ENCODE assay signal across 8 cellular contexts in genomic region chr3:146468932-146469205, GRCh38. TPM values are rescaled to one million over a fixed set of nuclear protein-coding genes. Genes with fewer than 3 reads are reported as not detected.
DNase-seq lines count a peak whose midpoint lies in the region; ATAC-seq, FAIRE-seq and TF ChIP-seq lines count a peak whose summit lies in the region.
"Not testable (repeated sequence)": the region's sequence is repeated elsewhere in the genome, so short reads cannot be mapped to it uniquely, and the experiment has no call there.
"Had no signal": no experiment of that assay in that cellular context is flagged by ENCODE, and none has a peak within 500 bp of the region (broad histone marks: within the 10 kb centered on the region; RNA-seq: fewer than 3 reads in every experiment).

No MANE protein-coding gene starts in this region.

- H3K9me3 ChIP-seq in OCI-LY7 (ENCODE audit: low read length); muscle layer of duodenum (ENCODE audit: control insufficient read depth in 1 of 2, low read length in 2 of 2); skeletal muscle tissue (ENCODE audit: control insufficient read depth in 3 of 3, low read length in 3 of 3): not testable (repeated sequence)

- DNase-seq in GM19239 (ENCODE audit: insufficient read length, low spot score); OCI-LY7 (ENCODE audit: low spot score); activated T-cell treated with anti-CD3 and anti-CD28 coated beads, Interleukin-2, amount 50 U/mL, for 4 hours; choroid plexus epithelial cell (ENCODE audit: low read depth); Right ventricle myocardium inferior (ENCODE audit: missing footprints): not testable (repeated sequence)

- not testable (repeated sequence) for H3K4me1 Mint-ChIP-seq in activated T-cell treated with anti-CD3 and anti-CD28 coated beads, Interleukin-2, amount 50 U/mL, for 4 hours (ENCODE audit: low read depth)

- peak overlapping the region; percentile 73 for H3K27ac ChIP-seq in OCI-LY7 (ENCODE audit: low read depth, low read length, poor library complexity, severe bottlenecking)
- H3K27ac ChIP-seq in muscle layer of duodenum (ENCODE audit: low read length), result peak overlapping the region; percentile 39
- not testable (repeated sequence) for H3K27ac ChIP-seq in skeletal muscle tissue (ENCODE audit: low read depth, low read length)

- CTCF ChIA-PET in OCI-LY7 (lab: Charles Lee; ENCODE audit: unreplicated experiment), result not testable (repeated sequence)

- FAIRE-seq in GM19239 (lab: Jason Lieb, UNC), result peak; percentile 83

- peak overlapping the region; percentile 99; the same call in 1 of the 2 replicates for H2AFZ ChIP-seq in OCI-LY7 (ENCODE audit: low read length)

- not testable (repeated sequence) for BruUV-seq in OCI-LY7 (replicated peaks; lab: Mats Ljungman, UMichigan)

- not testable (repeated sequence) for H3K79me2 ChIP-seq in OCI-LY7 (ENCODE audit: insufficient read depth, low read depth, low read length)

- not testable (repeated sequence) for H3K27me3 ChIP-seq in muscle layer of duodenum (ENCODE audit: low read depth, low read length); skeletal muscle tissue (ENCODE audit: control insufficient read depth in 3 of 3, insufficient read depth in 3 of 3, low read length in 3 of 3)

- not testable (repeated sequence) for H3K36me3 ChIP-seq in OCI-LY7 (ENCODE audit: insufficient read depth, low read length); muscle layer of duodenum (ENCODE audit: control insufficient read depth in 1 of 2, insufficient read depth in 2 of 2, low read length in 2 of 2); skeletal muscle tissue (ENCODE audit: control insufficient read depth in 3 of 3, insufficient read depth in 3 of 3, low read length in 3 of 3)

- not testable (repeated sequence) for H3K27me3 Mint-ChIP-seq in activated T-cell treated with anti-CD3 and anti-CD28 coated beads, Interleukin-2, amount 50 U/mL, for 4 hours (ENCODE audit: low read depth)

- intact Hi-C loops in OCI-LY7 (cut with micrococcal nuclease; ENCODE audit: unreplicated experiment), result loop anchor here (2.0 kb wide), 1 partner anchor 76 kb away; the partner anchor contains the start of gene PLSCR1
- intact Hi-C loops in Right ventricle myocardium inferior (cut with DNase I), result not testable (repeated sequence)

- not testable (repeated sequence) for H3K9me3 Mint-ChIP-seq in activated T-cell treated with anti-CD3 and anti-CD28 coated beads, Interleukin-2, amount 50 U/mL, for 4 hours

- peaks cover 16% of the 10 kb centered on the region for H3K4me1 ChIP-seq in OCI-LY7 (ENCODE audit: insufficient read depth, low read length, poor library complexity, severe bottlenecking)
- H3K4me1 ChIP-seq in muscle layer of duodenum (ENCODE audit: control insufficient read depth in 1 of 2, insufficient read depth in 2 of 2, low read length in 2 of 2); skeletal muscle tissue (ENCODE audit: control insufficient read depth in 3 of 3, insufficient read depth in 3 of 3, low read length in 3 of 3): not testable (repeated sequence)

- peak overlapping the region; percentile 66 for H3K4me3 ChIP-seq in OCI-LY7 (ENCODE audit: low read depth, low read length, poor library complexity, severe bottlenecking)
- peak overlapping the region; percentile 62 for H3K4me3 ChIP-seq in choroid plexus epithelial cell (ENCODE audit: low read depth, low read length)
- peak overlapping the region; percentile 65 to 74 for H3K4me3 ChIP-seq in muscle layer of duodenum (ENCODE audit: low read depth in 1 of 2, low read length in 2 of 2)
- H3K4me3 ChIP-seq in skeletal muscle tissue (ENCODE audit: low read length in 3 of 3), result peak overlapping the region in 2 of 3 donors; percentile 72 to 76

- H3K9ac ChIP-seq in skeletal muscle tissue (ENCODE audit: low read depth in 1 of 3, low read length in 3 of 3), result not testable (repeated sequence)

- TF ChIP-seq CTCF in OCI-LY7 (conservative IDR thresholded peaks at IDR 0.05; ENCODE audit: low read length); choroid plexus epithelial cell (conservative IDR thresholded peaks at IDR 0.05; ENCODE audit: low read depth, low read length): not testable (repeated sequence)

- H4K20me1 ChIP-seq in OCI-LY7 (ENCODE audit: insufficient read depth, low read length), result not testable (repeated sequence)

- POLR2A ChIA-PET in OCI-LY7 (lab: Charles Lee), result interaction anchor here (1.0 to 1.5 kb wide), 2 partner anchors 13 to 20 kb away, joined by 3 to 4 read pairs; no protein-coding TSS in a partner anchor

- peak in 1 of 2 donors; percentile 1 for ATAC-seq in activated T-cell treated with anti-CD3 and anti-CD28 coated beads, Interleukin-2, amount 50 U/mL, for 4 hours
- peak; percentile 35 for ATAC-seq in Right ventricle myocardium inferior

- H3K4me2 ChIP-seq in OCI-LY7 (ENCODE audit: low read length), result peak overlapping the region; percentile 94

- H3K9me2 ChIP-seq in OCI-LY7 (ENCODE audit: insufficient read depth, low read length), result not testable (repeated sequence)

- not testable (repeated sequence) for H3K36me3 Mint-ChIP-seq in activated T-cell treated with anti-CD3 and anti-CD28 coated beads, Interleukin-2, amount 50 U/mL, for 4 hours (ENCODE audit: insufficient read depth)

- peak overlapping the region; percentile 80 for H3K4me3 Mint-ChIP-seq in activated T-cell treated with anti-CD3 and anti-CD28 coated beads, Interleukin-2, amount 50 U/mL, for 4 hours

RNA-seq across cellular contexts. Expression of gene PLSCR2, which starts 0.5 kb away (rescaled TPM):
- not detected in 2 replicates for total RNA-seq in OCI-LY7 (2014; rRNA removed; shearing (Covaris generic))
- not detected in 2 replicates for total RNA-seq in OCI-LY7 (2022)
- under 1 TPM in 1 of 3 donors, not detected in 2; 0.26 TPM for total RNA-seq in activated T-cell treated with anti-CD3 and anti-CD28 coated beads, Interleukin-2, amount 50 U/mL, for 4 hours
- not detected for total RNA-seq in Right ventricle myocardium inferior
- total RNA-seq in skeletal muscle tissue, result not detected
- total RNA-seq: H4 had no signal
